Comparison of ENCODE assay signal across 9 cellular contexts in the genomic region with DNA sequence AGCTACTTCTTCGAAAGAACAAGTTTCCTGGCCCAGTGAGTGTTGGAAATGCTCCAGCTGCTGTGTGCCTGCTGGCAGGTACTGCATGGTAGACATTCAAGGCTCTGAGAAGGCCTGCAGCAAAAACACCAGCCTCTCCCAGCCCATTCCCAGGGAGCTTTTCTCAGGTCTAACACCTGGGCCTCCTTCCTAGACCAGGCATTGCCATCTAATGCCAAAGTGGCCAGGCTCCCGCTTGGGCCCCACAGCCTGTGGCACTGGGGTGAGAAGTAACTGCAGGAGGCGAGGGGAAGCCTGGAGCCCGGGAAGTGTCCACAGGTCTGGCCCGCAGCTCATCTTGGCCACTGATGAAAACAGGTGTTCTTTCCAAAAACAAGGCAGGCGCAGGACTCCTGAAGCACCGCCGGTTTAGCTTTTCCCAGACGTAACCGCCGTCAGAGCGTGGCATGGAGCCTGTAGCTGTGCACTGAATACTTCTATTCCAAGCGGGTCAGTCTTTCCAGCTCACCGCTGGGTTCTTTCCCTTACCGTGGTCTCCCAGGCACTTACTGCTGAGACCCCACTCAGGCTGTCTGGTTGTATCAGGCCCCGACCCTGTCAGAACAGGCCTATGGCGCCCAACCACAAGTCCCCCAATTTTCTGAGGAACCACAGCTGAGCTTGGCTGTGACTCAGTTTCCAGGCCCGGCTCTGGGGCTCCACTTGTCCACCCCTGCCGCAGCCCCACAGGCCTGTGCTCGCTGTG. TPM values are rescaled to one million over a fixed set of nuclear protein-coding genes. Genes with fewer than 3 reads are reported as not detected.
A peak's percentile ranks its signal among the peaks of the same experiment; 100 is the strongest.
DNase-seq lines count a peak whose midpoint lies in the region; ATAC-seq and TF ChIP-seq lines count a peak whose summit lies in the region.
"Had no signal": no experiment of that assay in that cellular context is flagged by ENCODE, and none has a peak within 500 bp of the region (broad histone marks: within the 10 kb centered on the region; RNA-seq: fewer than 3 reads in every experiment).

No MANE protein-coding gene starts in this region.

- H4K8ac ChIP-seq in mesenchymal stem cell (ENCODE audit: low read length) = peak overlapping the region; percentile 99

- peaks cover 50% of the 10 kb centered on the region for H3K4me1 ChIP-seq in mesenchymal stem cell (ENCODE audit: control insufficient read depth, insufficient read depth, low read depth, low read length)
- H3K4me1 ChIP-seq in upper lobe of left lung = peaks cover 37 to 81% (median 50%) of the 10 kb centered on the region in 4 donors

- H3K79me1 ChIP-seq in mesenchymal stem cell (replicated peaks; ENCODE audit: low read length, poor library complexity, severe bottlenecking) = peaks cover 24% of the 10 kb centered on the region

- ATAC-seq in upper lobe of left lung (ENCODE audit: low FRiP score in 2 of 2) = no peak
- ATAC-seq in GM19452 (IDR thresholded peaks at IDR 0.05; ENCODE audit: unreplicated experiment) = no peak

- no peak for DNase-seq in activated naive CD4-positive, alpha-beta T cell treated with Interleukin-2 at 50 U/mL for 16 hours
- no peak for DNase-seq in activated naive CD8-positive, alpha-beta T cell treated with anti-CD3 and anti-CD28 coated beads for 36 hours
- DNase-seq in mesenchymal stem cell = no peak
- DNase-seq in upper lobe of left lung = peak in 1 of 2 donors; percentile 14
- DNase-seq in HT-29 (ENCODE audit: low spot score) = no peak
- no peak for DNase-seq in ureter (ENCODE audit: low spot score)
- DNase-seq: DND-41 had no signal

- no peak overlapping the region for H2BK120ac ChIP-seq in mesenchymal stem cell (ENCODE audit: low read depth, low read length)

- H3K27me3 Mint-ChIP-seq in activated naive CD4-positive, alpha-beta T cell treated with anti-CD3 and anti-CD28 coated beads, Interleukin-2, amount 50 U/mL, for 24 hours = no peaks in the 10 kb centered on the region
- H3K27me3 Mint-ChIP-seq in activated naive CD8-positive, alpha-beta T cell treated with anti-CD3 and anti-CD28 coated beads for 36 hours = no peaks in the 10 kb centered on the region

- no peak for TF ChIP-seq EP300 in upper lobe of left lung (IDR thresholded peaks at IDR 0.05)

- no peak overlapping the region for H2AFZ ChIP-seq in mesenchymal stem cell (ENCODE audit: low read depth, low read length)

- H3K4me2 ChIP-seq in mesenchymal stem cell (ENCODE audit: low read length, poor library complexity, severe bottlenecking) = no peak overlapping the region

- no peak for TF ChIP-seq POLR2A in upper lobe of left lung (IDR thresholded peaks at IDR 0.05)

- H4K91ac ChIP-seq in mesenchymal stem cell (ENCODE audit: low read length) = no peak overlapping the region

- H3K36me3 Mint-ChIP-seq in activated naive CD4-positive, alpha-beta T cell treated with anti-CD3 and anti-CD28 coated beads, Interleukin-2, amount 50 U/mL, for 24 hours = no peaks in the 10 kb centered on the region
- peaks cover 4% of the 10 kb centered on the region for H3K36me3 Mint-ChIP-seq in activated naive CD8-positive, alpha-beta T cell treated with anti-CD3 and anti-CD28 coated beads for 36 hours

- H3K4me3 ChIP-seq in mesenchymal stem cell (ENCODE audit: insufficient read depth in 1 of 2, low read depth in 1 of 2, low read length in 2 of 2) (peak overlapping the region in 1 of 2 experiments; percentile 91), upper lobe of left lung (peak overlapping the region in 1 of 4 donors; percentile 77)

- H2AK5ac ChIP-seq in mesenchymal stem cell (ENCODE audit: low read length, severe bottlenecking) = peak overlapping the region; percentile 16

- peak overlapping the region in 1 of 2 experiments; percentile 92 for H3K4ac ChIP-seq in mesenchymal stem cell (ENCODE audit: low read depth in 1 of 2, low read length in 2 of 2)

- no peak overlapping the region for H2BK5ac ChIP-seq in mesenchymal stem cell (ENCODE audit: low read depth, low read length, poor library complexity, severe bottlenecking)

- H3K27ac ChIP-seq in mesenchymal stem cell (ENCODE audit: low read length, poor library complexity, severe bottlenecking) (peak overlapping the region; percentile 4), upper lobe of left lung (peak overlapping the region; percentile 86 to 98 (median 96))

- no peak overlapping the region for H3K23ac ChIP-seq in mesenchymal stem cell (ENCODE audit: low read length in 2 of 2)

- peak overlapping the region in 1 of 2 experiments; percentile 24 for H2BK12ac ChIP-seq in mesenchymal stem cell (ENCODE audit: low read length in 2 of 2)

- H3K27me3 ChIP-seq in mesenchymal stem cell (ENCODE audit: control insufficient read depth in 1 of 2, insufficient read depth in 1 of 2, low read length in 2 of 2) (no peaks in the 10 kb centered on the region), upper lobe of left lung (no peaks in the 10 kb centered on the region)

- H3K18ac ChIP-seq in mesenchymal stem cell (ENCODE audit: low read depth in 1 of 2, low read length in 2 of 2) = peak overlapping the region; percentile 95 to 96

- peak overlapping the region; percentile 86 for H3K27ac Mint-ChIP-seq in activated naive CD4-positive, alpha-beta T cell treated with anti-CD3 and anti-CD28 coated beads, Interleukin-2, amount 50 U/mL, for 24 hours
- peak overlapping the region; percentile 85 for H3K27ac Mint-ChIP-seq in activated naive CD8-positive, alpha-beta T cell treated with anti-CD3 and anti-CD28 coated beads for 36 hours

- H3K4me1 Mint-ChIP-seq in activated naive CD4-positive, alpha-beta T cell treated with anti-CD3 and anti-CD28 coated beads, Interleukin-2, amount 50 U/mL, for 24 hours = peaks cover 15% of the 10 kb centered on the region
- peaks cover 21% of the 10 kb centered on the region for H3K4me1 Mint-ChIP-seq in activated naive CD8-positive, alpha-beta T cell treated with anti-CD3 and anti-CD28 coated beads for 36 hours

- no peaks in the 10 kb centered on the region for H3K9me3 Mint-ChIP-seq in activated naive CD4-positive, alpha-beta T cell treated with anti-CD3 and anti-CD28 coated beads, Interleukin-2, amount 50 U/mL, for 24 hours
- H3K9me3 Mint-ChIP-seq in activated naive CD8-positive, alpha-beta T cell treated with anti-CD3 and anti-CD28 coated beads for 36 hours = no peaks in the 10 kb centered on the region

- no peak overlapping the region for H2BK15ac ChIP-seq in mesenchymal stem cell (ENCODE audit: low read depth, poor library complexity, severe bottlenecking)

- H3K9ac ChIP-seq in mesenchymal stem cell (ENCODE audit: low read length) = peak overlapping the region; percentile 95

- H3K9me3 ChIP-seq in mesenchymal stem cell (ENCODE audit: control insufficient read depth, low read length) = no peaks in the 10 kb centered on the region
- H3K9me3 ChIP-seq in upper lobe of left lung = no peaks in the 10 kb centered on the region

- H3K14ac ChIP-seq in mesenchymal stem cell (ENCODE audit: low read length in 2 of 2) = no peak overlapping the region

- WGBS in mesenchymal stem cell = 83% methylated on average over 20 of the region's 20 CpGs
- 75 to 84% methylated on average over 16 to 20 of the region's 20 CpGs for WGBS in upper lobe of left lung, 2 donors

- H3K36me3 ChIP-seq in mesenchymal stem cell (ENCODE audit: control insufficient read depth in 1 of 2, insufficient read depth in 2 of 2, low read depth in 1 of 2, low read length in 2 of 2) (peaks cover 30 to 51% of the 10 kb centered on the region in 2 experiments), upper lobe of left lung (peaks cover 2 to 37% (median 16%) of the 10 kb centered on the region in 4 donors)

- TF ChIP-seq CTCF in upper lobe of left lung (IDR thresholded peaks at IDR 0.05) = no peak

- H3K4me3 Mint-ChIP-seq in activated naive CD4-positive, alpha-beta T cell treated with anti-CD3 and anti-CD28 coated beads, Interleukin-2, amount 50 U/mL, for 24 hours = peak overlapping the region; percentile 59
- H3K4me3 Mint-ChIP-seq in activated naive CD8-positive, alpha-beta T cell treated with anti-CD3 and anti-CD28 coated beads for 36 hours = no peak overlapping the region

RNA-seq across cellular contexts. Expression of a gene that starts 1.2 kb away (rescaled TPM):
- total RNA-seq in activated naive CD8-positive, alpha-beta T cell treated with anti-CD3 and anti-CD28 coated beads for 36 hours = 100 to 1,000 TPM; 108 to 113 TPM
- 84.2 TPM for polyA plus RNA-seq in mesenchymal stem cell (2013, experiment 1 of 2)
- 79.4 TPM for polyA plus RNA-seq in mesenchymal stem cell (2013, experiment 2 of 2)
- total RNA-seq in upper lobe of left lung = 100 to 1,000 TPM; 141 to 919 (median 287) TPM
- 219 and 232 TPM in 2 replicates for total RNA-seq in HT-29 (2014; rRNA removed; shearing (Covaris generic))
- total RNA-seq in ureter = 134 TPM

RNA-seq across cellular contexts. Expression of a gene that starts 7.2 kb away (rescaled TPM):
- 100 to 1,000 TPM; 109 to 126 TPM for total RNA-seq in activated naive CD8-positive, alpha-beta T cell treated with anti-CD3 and anti-CD28 coated beads for 36 hours
- 104 TPM for polyA plus RNA-seq in mesenchymal stem cell (2013, experiment 1 of 2)
- 106 TPM for polyA plus RNA-seq in mesenchymal stem cell (2013, experiment 2 of 2)
- total RNA-seq in upper lobe of left lung = 100 to 1,000 TPM in 5 of 6 donors, 10 to 100 TPM in 1; 64.5 to 196 (median 143) TPM
- 564 and 590 TPM in 2 replicates for total RNA-seq in HT-29 (2014; rRNA removed; shearing (Covaris generic))
- 172 TPM for total RNA-seq in ureter

RNA-seq across cellular contexts. Expression of a gene that starts 27.5 kb away (rescaled TPM):
- not detected for total RNA-seq in activated naive CD8-positive, alpha-beta T cell treated with anti-CD3 and anti-CD28 coated beads for 36 hours
- 22.4 TPM for polyA plus RNA-seq in mesenchymal stem cell (2013, experiment 1 of 2)
- 22.5 TPM for polyA plus RNA-seq in mesenchymal stem cell (2013, experiment 2 of 2)
- 100 to 1,000 TPM; 107 to 229 (median 185) TPM for total RNA-seq in upper lobe of left lung
- total RNA-seq in HT-29 (2014; rRNA removed; shearing (Covaris generic)) = 108 and 113 TPM in 2 replicates
- total RNA-seq in ureter = 25.4 TPM

RNA-seq across cellular contexts. Expression of a gene that starts 33.8 kb away (rescaled TPM):
- 10 to 100 TPM; 11.6 to 13.1 TPM for total RNA-seq in activated naive CD8-positive, alpha-beta T cell treated with anti-CD3 and anti-CD28 coated beads for 36 hours
- polyA plus RNA-seq in mesenchymal stem cell (2013, experiment 1 of 2) = 12.1 TPM
- polyA plus RNA-seq in mesenchymal stem cell (2013, experiment 2 of 2) = 11.5 TPM
- total RNA-seq in upper lobe of left lung (100 to 1,000 TPM in 4 of 6 donors, 10 to 100 TPM in 2; 99.3 to 186 (median 124) TPM), ureter (98.3 TPM)
- 164 and 197 TPM in 2 replicates for total RNA-seq in HT-29 (2014; rRNA removed; shearing (Covaris generic))

Comparison
In these comparisons a context has a peak if more than half of its experiments do, and no peak if none do; other contexts are left out.
1. RNA of a gene that starts 27.5 kb away (total RNA-seq): 107 to 229 TPM in upper lobe of left lung, 108 to 113 TPM in HT-29 and 25.4 TPM in ureter (single experiment); not detected in activated naive CD8-positive, alpha-beta T cell treated with anti-CD3 and anti-CD28 coated beads for 36 hours; every median in the first group is over 10 times any median in the second.